In genomic region chr15:66095871-66096710, GRCh38 we compare ENCODE assay signal across 1 cellular context.
A peak's percentile ranks its signal among the peaks of the same experiment; 100 is the strongest.
TF ChIP-seq lines count a peak whose summit lies in the region.

No MANE protein-coding gene starts in this region.

TF ChIP-seq in HepG2, 621 proteins besides CTCF, POLR2A, EP300 and RAD21 (continued from another document and continues in another):
- no peak for TF ChIP-seq ELF3 (CRISPR knock-in tag; IDR thresholded peaks at IDR 0.05)
- no peak for TF ChIP-seq PAWR (CRISPR knock-in tag; IDR thresholded peaks at IDR 0.05; ENCODE audit: borderline replicate concordance)
- no peak for TF ChIP-seq RFX1 (IDR thresholded peaks at IDR 0.05)
- TF ChIP-seq MATR3 (CRISPR knock-in tag; IDR thresholded peaks at IDR 0.05) = no peak
- no peak for TF ChIP-seq SMAD9 (CRISPR knock-in tag; IDR thresholded peaks at IDR 0.05)
- TF ChIP-seq GRHL1 (CRISPR knock-in tag; conservative IDR thresholded peaks at IDR 0.05) = no peak
- TF ChIP-seq NCOA2 (CRISPR knock-in tag; IDR thresholded peaks at IDR 0.05) = no peak
- TF ChIP-seq SOX5 (CRISPR knock-in tag; IDR thresholded peaks at IDR 0.05; ENCODE audit: borderline replicate concordance) = no peak
- TF ChIP-seq MED13 (CRISPR knock-in tag; IDR thresholded peaks at IDR 0.05) = no peak
- TF ChIP-seq, protein P1, sequence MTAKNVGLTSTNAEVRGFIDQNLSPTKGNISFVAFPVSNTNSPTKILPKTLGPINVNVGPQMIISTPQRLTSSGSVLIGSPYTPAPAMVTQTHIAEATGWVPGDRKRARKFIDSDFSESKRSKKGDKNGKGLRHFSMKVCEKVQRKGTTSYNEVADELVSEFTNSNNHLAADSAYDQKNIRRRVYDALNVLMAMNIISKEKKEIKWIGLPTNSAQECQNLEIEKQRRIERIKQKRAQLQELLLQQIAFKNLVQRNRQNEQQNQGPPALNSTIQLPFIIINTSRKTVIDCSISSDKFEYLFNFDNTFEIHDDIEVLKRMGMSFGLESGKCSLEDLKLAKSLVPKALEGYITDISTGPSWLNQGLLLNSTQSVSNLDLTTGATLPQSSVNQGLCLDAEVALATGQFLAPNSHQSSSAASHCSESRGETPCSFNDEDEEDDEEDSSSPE (CRISPR knock-in tag; IDR thresholded peaks at IDR 0.05) = peak; percentile 60
- TF ChIP-seq ZBTB25 (CRISPR knock-in tag; IDR thresholded peaks at IDR 0.05) = no peak
- no peak for TF ChIP-seq HOXA9 (CRISPR knock-in tag; IDR thresholded peaks at IDR 0.05; ENCODE audit: borderline replicate concordance)
- TF ChIP-seq, protein P2, sequence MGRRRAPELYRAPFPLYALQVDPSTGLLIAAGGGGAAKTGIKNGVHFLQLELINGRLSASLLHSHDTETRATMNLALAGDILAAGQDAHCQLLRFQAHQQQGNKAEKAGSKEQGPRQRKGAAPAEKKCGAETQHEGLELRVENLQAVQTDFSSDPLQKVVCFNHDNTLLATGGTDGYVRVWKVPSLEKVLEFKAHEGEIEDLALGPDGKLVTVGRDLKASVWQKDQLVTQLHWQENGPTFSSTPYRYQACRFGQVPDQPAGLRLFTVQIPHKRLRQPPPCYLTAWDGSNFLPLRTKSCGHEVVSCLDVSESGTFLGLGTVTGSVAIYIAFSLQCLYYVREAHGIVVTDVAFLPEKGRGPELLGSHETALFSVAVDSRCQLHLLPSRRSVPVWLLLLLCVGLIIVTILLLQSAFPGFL (CRISPR knock-in tag; IDR thresholded peaks at IDR 0.05) = no peak
- TF ChIP-seq ZNF776 (CRISPR knock-in tag; IDR thresholded peaks at IDR 0.05) = 0 out of 2 replicates have a peak, but pooled peaks have one; percentile 30
- TF ChIP-seq TBX2 (CRISPR knock-in tag; IDR thresholded peaks at IDR 0.05; ENCODE audit: borderline replicate concordance) = 0 out of 2 replicates have a peak, but pooled peaks have one; percentile 24
- TF ChIP-seq ZNF225 (CRISPR knock-in tag; IDR thresholded peaks at IDR 0.05) = no peak
- no peak for TF ChIP-seq FOXO1 (CRISPR knock-in tag; IDR thresholded peaks at IDR 0.05)
- no peak for TF ChIP-seq SRSF9 (IDR thresholded peaks at IDR 0.05; ENCODE audit: borderline replicate concordance, insufficient read depth, low read depth, low read length, poor library complexity, severe bottlenecking)
- TF ChIP-seq NFIB (CRISPR knock-in tag; IDR thresholded peaks at IDR 0.05; ENCODE audit: borderline replicate concordance) = no peak
- TF ChIP-seq HDAC2 (CRISPR knock-in tag; IDR thresholded peaks at IDR 0.05) = no peak
- no peak for TF ChIP-seq POGZ (CRISPR knock-in tag; IDR thresholded peaks at IDR 0.05)
- TF ChIP-seq KDM6A (CRISPR knock-in tag; IDR thresholded peaks at IDR 0.05; ENCODE audit: low read depth) = no peak
- no peak for TF ChIP-seq ZNF724P (CRISPR knock-in tag; IDR thresholded peaks at IDR 0.05; ENCODE audit: borderline replicate concordance)
- no peak for TF ChIP-seq NCOA1 (CRISPR knock-in tag; IDR thresholded peaks at IDR 0.05)
- TF ChIP-seq ELF1 (CRISPR knock-in tag; IDR thresholded peaks at IDR 0.05) = no peak
- TF ChIP-seq IRF1 (CRISPR knock-in tag; IDR thresholded peaks at IDR 0.05; ENCODE audit: low read depth) = no peak
- TF ChIP-seq SSRP1 (CRISPR knock-in tag; IDR thresholded peaks at IDR 0.05) = no peak
- no peak for TF ChIP-seq THYN1 (CRISPR knock-in tag; IDR thresholded peaks at IDR 0.05; ENCODE audit: borderline replicate concordance, low read depth)
- TF ChIP-seq ZNF407 (CRISPR knock-in tag; IDR thresholded peaks at IDR 0.05; ENCODE audit: not compliant biosample characterization) = no peak
- no peak for TF ChIP-seq ZFP36L1 (CRISPR knock-in tag; IDR thresholded peaks at IDR 0.05)
- no peak for TF ChIP-seq TBX3 (IDR thresholded peaks at IDR 0.05; ENCODE audit: borderline replicate concordance)
- no peak for TF ChIP-seq ZZZ3 (CRISPR knock-in tag; IDR thresholded peaks at IDR 0.05; ENCODE audit: borderline replicate concordance)
- TF ChIP-seq AFF4 (CRISPR knock-in tag; IDR thresholded peaks at IDR 0.05) = no peak
- TF ChIP-seq KDM2A (CRISPR knock-in tag; IDR thresholded peaks at IDR 0.05; ENCODE audit: borderline replicate concordance, low read depth) = peak; percentile 29; the same call in 1 of the 2 replicates
- peak; percentile 84 for TF ChIP-seq HNF4A (CRISPR knock-in tag; IDR thresholded peaks at IDR 0.05)
- peak; percentile 49 for TF ChIP-seq SAP130 (CRISPR knock-in tag; IDR thresholded peaks at IDR 0.05; ENCODE audit: low read depth)
- no peak for TF ChIP-seq SNAPC5 (CRISPR knock-in tag; IDR thresholded peaks at IDR 0.05; ENCODE audit: borderline replicate concordance)
- TF ChIP-seq HNRNPLL (IDR thresholded peaks at IDR 0.05; ENCODE audit: low read depth, low read length, poor library complexity, severe bottlenecking) = no peak
- no peak for TF ChIP-seq TRIM24 (CRISPR knock-in tag; IDR thresholded peaks at IDR 0.05)
- no peak for TF ChIP-seq CCAR2 (optimal IDR thresholded peaks at IDR 0.05; ENCODE audit: low read depth, low read length)
- TF ChIP-seq ARNT2 (CRISPR knock-in tag; IDR thresholded peaks at IDR 0.05; ENCODE audit: low read depth) = no peak
- TF ChIP-seq RELA (CRISPR knock-in tag; IDR thresholded peaks at IDR 0.05) = no peak
- peak; percentile 32; the same call in 1 of the 2 replicates for TF ChIP-seq ZFY (CRISPR knock-in tag; IDR thresholded peaks at IDR 0.05)
- TF ChIP-seq, protein P3, sequence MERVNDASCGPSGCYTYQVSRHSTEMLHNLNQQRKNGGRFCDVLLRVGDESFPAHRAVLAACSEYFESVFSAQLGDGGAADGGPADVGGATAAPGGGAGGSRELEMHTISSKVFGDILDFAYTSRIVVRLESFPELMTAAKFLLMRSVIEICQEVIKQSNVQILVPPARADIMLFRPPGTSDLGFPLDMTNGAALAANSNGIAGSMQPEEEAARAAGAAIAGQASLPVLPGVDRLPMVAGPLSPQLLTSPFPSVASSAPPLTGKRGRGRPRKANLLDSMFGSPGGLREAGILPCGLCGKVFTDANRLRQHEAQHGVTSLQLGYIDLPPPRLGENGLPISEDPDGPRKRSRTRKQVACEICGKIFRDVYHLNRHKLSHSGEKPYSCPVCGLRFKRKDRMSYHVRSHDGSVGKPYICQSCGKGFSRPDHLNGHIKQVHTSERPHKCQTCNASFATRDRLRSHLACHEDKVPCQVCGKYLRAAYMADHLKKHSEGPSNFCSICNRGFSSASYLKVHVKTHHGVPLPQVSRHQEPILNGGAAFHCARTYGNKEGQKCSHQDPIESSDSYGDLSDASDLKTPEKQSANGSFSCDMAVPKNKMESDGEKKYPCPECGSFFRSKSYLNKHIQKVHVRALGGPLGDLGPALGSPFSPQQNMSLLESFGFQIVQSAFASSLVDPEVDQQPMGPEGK (CRISPR knock-in tag; IDR thresholded peaks at IDR 0.05) = no peak
